In the genomic region with DNA sequence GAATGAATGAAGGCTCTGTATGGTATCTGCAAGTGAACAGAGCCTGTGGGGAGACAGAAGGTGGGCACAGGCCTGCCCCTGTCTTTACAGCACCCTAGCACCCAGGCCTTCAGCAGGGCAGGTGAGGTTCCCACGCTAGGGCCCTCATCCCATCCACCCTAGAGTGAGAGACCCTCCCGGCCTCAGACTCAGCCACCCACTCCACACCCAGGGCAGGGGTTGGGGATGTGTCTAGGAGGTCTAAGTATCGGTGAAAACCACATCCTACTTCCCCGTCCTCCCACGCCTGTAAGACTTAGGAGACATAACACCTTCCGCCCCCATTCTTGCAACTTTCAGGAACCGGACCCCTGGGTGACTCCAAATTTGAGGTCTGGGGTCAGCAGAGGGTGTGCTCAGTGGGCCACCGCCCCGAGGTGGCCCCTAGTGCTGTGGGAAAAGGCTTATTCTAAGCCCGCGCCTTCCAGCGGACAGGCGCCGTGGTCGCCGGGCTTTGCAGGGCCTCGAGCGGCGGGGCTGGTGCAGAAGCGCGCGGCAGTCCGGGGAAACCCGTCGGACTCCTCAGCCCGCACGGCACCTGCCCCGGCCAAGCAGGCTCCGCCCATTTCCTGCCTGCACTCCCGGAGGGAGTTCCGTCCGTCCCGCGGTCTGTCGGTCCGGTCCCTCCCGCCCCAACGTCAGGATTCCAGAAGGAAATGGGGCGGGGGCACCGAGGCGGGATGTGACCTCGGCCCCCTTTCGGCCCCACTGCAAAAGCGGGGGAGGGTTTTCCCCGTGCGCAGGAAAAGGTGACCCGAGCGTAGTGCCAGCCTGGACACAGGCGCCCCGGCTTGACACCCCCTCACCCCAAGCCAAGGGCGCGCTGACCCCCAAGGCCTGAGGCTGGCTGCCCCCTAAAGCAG, we compare ENCODE assay signal across 8 cellular contexts. TPM values are rescaled to one million over a fixed set of nuclear protein-coding genes. Genes with fewer than 3 reads are reported as not detected.
A peak's percentile ranks its signal among the peaks of the same experiment; 100 is the strongest.
DNase-seq lines count a peak whose midpoint lies in the region; ATAC-seq, FAIRE-seq and TF ChIP-seq lines count a peak whose summit lies in the region.

No MANE protein-coding gene starts in this region.

- ATAC-seq in left colon (peak; percentile 63), GM18520 (IDR thresholded peaks at IDR 0.05; ENCODE audit: unreplicated experiment) (no peak)

- TF ChIP-seq POLR2A in GM18526 (IDR thresholded peaks at IDR 0.05; ENCODE audit: extremely low read depth, insufficient read length): peak; percentile 65

- H3K27me3 Mint-ChIP-seq in brain: peaks cover 17% of the 10 kb centered on the region

- no peaks in the 10 kb centered on the region for H3K27me3 ChIP-seq in BE2C

- H3K9me3 Mint-ChIP-seq in brain: no peaks in the 10 kb centered on the region

- TF ChIP-seq CTCF in BE2C (IDR thresholded peaks at IDR 0.05; ENCODE audit: low read depth, low read length): no peak
- no peak for TF ChIP-seq CTCF in brain (conservative IDR thresholded peaks at IDR 0.05)

- peaks cover 62% of the 10 kb centered on the region for H3K4me1 Mint-ChIP-seq in brain

- peak overlapping the region; percentile 59 for H3K9ac ChIP-seq in SK-N-MC (ENCODE audit: insufficient read length)

- FAIRE-seq in HTR-8/SVneo (lab: Jason Lieb, UNC): peak; percentile 82

- peak overlapping the region; percentile 79 to 87 (median 84) for H3K4me3 Mint-ChIP-seq in brain

- H3K36me3 Mint-ChIP-seq in brain: peaks cover 18% of the 10 kb centered on the region

- intact Hi-C loops in left colon (cut with DNase I, micrococcal nuclease): loop anchor here (10.0 kb wide), 2 partner anchors 74 to 444 kb away; a partner anchor contains a TSS

- H3K4me1 ChIP-seq in BE2C: peaks cover 12% of the 10 kb centered on the region

- H3K4me3 ChIP-seq in BE2C (ENCODE audit: low read depth, low read length) (peak overlapping the region; percentile 67), SK-N-MC (peak overlapping the region; percentile 97)

- H3K36me3 ChIP-seq in BE2C: peaks cover 7% of the 10 kb centered on the region; the same call in 1 of the 2 replicates
- peaks cover 8% of the 10 kb centered on the region; the same call in 1 of the 2 replicates for H3K36me3 ChIP-seq in SK-N-MC (ENCODE audit: insufficient read depth, low read length)

- DNase-seq in BE2C (peak; percentile 66), HTR-8/SVneo (ENCODE audit: insufficient read length, low spot score) (peak; percentile 78), SK-N-MC (ENCODE audit: low read depth, low spot score) (no peak), left colon (peak; percentile 88 to 90)
- DNase-seq in stimulated activated CD4-positive, alpha-beta T cell treated with anti-CD3 and anti-CD28 coated beads, Interleukin-4, amount 100 ng/mL, for 1 hour: peak; percentile 61

- H3K27ac ChIP-seq in SK-N-MC: no peak overlapping the region

- H3K9me3 ChIP-seq in BE2C (no peaks in the 10 kb centered on the region), SK-N-MC (ENCODE audit: low read depth, low read length) (no peaks in the 10 kb centered on the region)

- peak overlapping the region in 4 of 5 experiments; percentile 45 to 91 (median 84) for H3K27ac Mint-ChIP-seq in brain

RNA-seq across cellular contexts. Expression of a gene that starts 0.9 kb away (rescaled TPM):
- polyA plus RNA-seq in BE2C (2012; ENCODE audit: insufficient read depth, insufficient read length, low read depth): 22.3 TPM
- 29.4 TPM for polyA plus RNA-seq in brain (ENCODE audit: insufficient read depth, low read depth, low replicate concordance)
- total RNA-seq in left colon: 1 to 10 TPM; 5.8 to 9.5 TPM

RNA-seq across cellular contexts. Expression of a gene that starts 2.4 kb away (rescaled TPM):
- 341 TPM for polyA plus RNA-seq in BE2C (2012; ENCODE audit: insufficient read depth, insufficient read length, low read depth)
- 196 TPM for polyA plus RNA-seq in brain (ENCODE audit: insufficient read depth, low read depth, low replicate concordance)
- 10 to 100 TPM; 51.7 to 51.8 TPM for total RNA-seq in left colon

RNA-seq across cellular contexts. Expression of a gene that starts 8.8 kb away (rescaled TPM):
- 24.8 TPM for polyA plus RNA-seq in BE2C (2012; ENCODE audit: insufficient read depth, insufficient read length, low read depth)
- polyA plus RNA-seq in brain (ENCODE audit: insufficient read depth, low read depth, low replicate concordance): 15.2 TPM
- 1 to 10 TPM; 1.3 to 2.9 TPM for total RNA-seq in left colon

RNA-seq across cellular contexts. Expression of a gene that starts 22.4 kb away (rescaled TPM):
- polyA plus RNA-seq in BE2C (2012; ENCODE audit: insufficient read depth, insufficient read length, low read depth): 141 TPM
- polyA plus RNA-seq in brain (ENCODE audit: insufficient read depth, low read depth, low replicate concordance): 45.7 TPM
- total RNA-seq in left colon: 10 to 100 TPM; 41.7 to 44.8 TPM

RNA-seq across cellular contexts. Expression of a gene that starts 57.4 kb away (rescaled TPM):
- polyA plus RNA-seq in BE2C (2012; ENCODE audit: insufficient read depth, insufficient read length, low read depth): 20.3 TPM
- 12.1 TPM for polyA plus RNA-seq in brain (ENCODE audit: insufficient read depth, low read depth, low replicate concordance)
- total RNA-seq in left colon: 1 to 10 TPM in 1 of 2 donors, under 1 TPM in 1; 0.67 to 1.7 TPM
